Comparison of ENCODE assay signal across 1 cellular context in the genomic region with DNA sequence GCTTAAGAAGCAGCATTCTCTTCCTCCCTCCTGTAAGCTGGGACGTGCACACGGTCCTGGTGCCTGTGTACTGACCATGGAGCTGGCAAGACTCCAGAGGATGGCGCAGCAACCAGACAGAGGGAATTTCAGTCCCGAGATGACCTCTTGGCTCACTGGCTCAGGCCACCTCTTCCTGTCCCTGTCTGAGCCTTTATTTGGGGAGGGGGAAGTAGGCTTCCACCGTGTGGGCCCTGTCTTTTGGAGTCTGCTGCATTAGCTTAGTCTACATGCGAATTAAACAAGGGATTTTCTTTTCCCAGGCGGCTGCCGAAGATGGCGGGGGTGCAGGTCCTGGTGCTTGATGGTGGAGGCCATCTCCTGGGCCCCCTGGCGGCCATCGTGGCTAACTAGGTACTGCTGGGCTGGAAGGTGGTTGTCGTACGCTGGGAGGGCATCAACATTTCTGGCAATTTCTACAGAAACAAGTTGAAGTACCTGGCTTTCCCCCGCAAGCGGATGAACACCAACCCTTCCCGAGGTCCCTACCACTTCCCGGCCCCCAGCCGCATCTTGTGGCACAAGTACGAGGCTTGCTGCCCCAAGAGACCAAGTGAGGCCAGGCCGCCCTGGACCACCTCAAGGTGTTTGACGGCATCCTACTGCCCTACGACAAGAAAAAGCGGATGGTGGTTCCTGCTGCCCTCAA.
A peak's percentile ranks its signal among the peaks of the same experiment; 100 is the strongest.
TF ChIP-seq lines count a peak whose summit lies in the region.

No MANE protein-coding gene starts in this region.

TF ChIP-seq in HepG2, 621 proteins besides CTCF, POLR2A, EP300 and RAD21:
- peak; percentile 50 for TF ChIP-seq YY1 (IDR thresholded peaks at IDR 0.05; ENCODE audit: insufficient read depth, insufficient replicate concordance, low read depth, low read length)
- TF ChIP-seq NCOA2 (CRISPR knock-in tag; IDR thresholded peaks at IDR 0.05) = no peak
- TF ChIP-seq, protein P1, sequence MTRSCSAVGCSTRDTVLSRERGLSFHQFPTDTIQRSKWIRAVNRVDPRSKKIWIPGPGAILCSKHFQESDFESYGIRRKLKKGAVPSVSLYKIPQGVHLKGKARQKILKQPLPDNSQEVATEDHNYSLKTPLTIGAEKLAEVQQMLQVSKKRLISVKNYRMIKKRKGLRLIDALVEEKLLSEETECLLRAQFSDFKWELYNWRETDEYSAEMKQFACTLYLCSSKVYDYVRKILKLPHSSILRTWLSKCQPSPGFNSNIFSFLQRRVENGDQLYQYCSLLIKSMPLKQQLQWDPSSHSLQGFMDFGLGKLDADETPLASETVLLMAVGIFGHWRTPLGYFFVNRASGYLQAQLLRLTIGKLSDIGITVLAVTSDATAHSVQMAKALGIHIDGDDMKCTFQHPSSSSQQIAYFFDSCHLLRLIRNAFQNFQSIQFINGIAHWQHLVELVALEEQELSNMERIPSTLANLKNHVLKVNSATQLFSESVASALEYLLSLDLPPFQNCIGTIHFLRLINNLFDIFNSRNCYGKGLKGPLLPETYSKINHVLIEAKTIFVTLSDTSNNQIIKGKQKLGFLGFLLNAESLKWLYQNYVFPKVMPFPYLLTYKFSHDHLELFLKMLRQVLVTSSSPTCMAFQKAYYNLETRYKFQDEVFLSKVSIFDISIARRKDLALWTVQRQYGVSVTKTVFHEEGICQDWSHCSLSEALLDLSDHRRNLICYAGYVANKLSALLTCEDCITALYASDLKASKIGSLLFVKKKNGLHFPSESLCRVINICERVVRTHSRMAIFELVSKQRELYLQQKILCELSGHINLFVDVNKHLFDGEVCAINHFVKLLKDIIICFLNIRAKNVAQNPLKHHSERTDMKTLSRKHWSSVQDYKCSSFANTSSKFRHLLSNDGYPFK (CRISPR knock-in tag; IDR thresholded peaks at IDR 0.05; ENCODE audit: borderline replicate concordance) = peak; percentile 29; the same call in 1 of the 2 replicates
- TF ChIP-seq ZSCAN22 (CRISPR knock-in tag; IDR thresholded peaks at IDR 0.05) = peak; percentile 92
- TF ChIP-seq ZNF644 (CRISPR knock-in tag; IDR thresholded peaks at IDR 0.05; ENCODE audit: low read depth) = peak; percentile 68; the same call in 1 of the 2 replicates
- TF ChIP-seq FOXP1 (IDR thresholded peaks at IDR 0.05) = no peak
- TF ChIP-seq FOXP1 (CRISPR knock-in tag; IDR thresholded peaks at IDR 0.05) = no peak
- peak; percentile 60 for TF ChIP-seq XRCC5 (optimal IDR thresholded peaks at IDR 0.05; ENCODE audit: low read length)
- TF ChIP-seq, protein P2, sequence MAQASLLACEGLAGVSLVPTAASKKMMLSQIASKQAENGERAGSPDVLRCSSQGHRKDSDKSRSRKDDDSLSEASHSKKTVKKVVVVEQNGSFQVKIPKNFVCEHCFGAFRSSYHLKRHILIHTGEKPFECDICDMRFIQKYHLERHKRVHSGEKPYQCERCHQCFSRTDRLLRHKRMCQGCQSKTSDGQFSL (CRISPR knock-in tag; IDR thresholded peaks at IDR 0.05) = peak; percentile 87
